In the genomic region with DNA sequence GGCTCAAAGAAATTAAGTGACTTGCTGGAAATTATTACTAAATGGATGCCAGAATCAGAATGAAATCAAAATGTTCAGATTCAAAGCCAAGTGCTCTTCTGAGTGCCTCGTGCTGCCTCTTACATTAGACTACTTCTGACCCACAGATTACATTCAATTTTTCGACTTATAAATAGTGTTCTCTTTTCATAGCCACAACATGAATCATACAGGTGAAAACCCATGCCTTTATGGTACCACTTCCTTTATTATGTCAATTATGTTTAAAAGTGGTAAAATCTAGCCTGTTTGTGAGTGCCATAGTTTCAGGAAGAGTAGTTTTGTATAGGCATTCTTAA, we compare ENCODE assay signal across 12 cellular contexts.
DNase-seq lines count a peak whose midpoint lies in the region; ATAC-seq and TF ChIP-seq lines count a peak whose summit lies in the region.
"Had no signal": no experiment of that assay in that cellular context is flagged by ENCODE, and none has a peak within 500 bp of the region (broad histone marks: within the 10 kb centered on the region; RNA-seq: fewer than 3 reads in every experiment).

No MANE protein-coding gene starts in this region.

- no peaks in the 10 kb centered on the region for H3K9me3 Mint-ChIP-seq in activated naive CD4-positive, alpha-beta T cell treated with anti-CD3 and anti-CD28 coated beads, Interleukin-2, amount 50 U/mL, for 24 hours
- no peaks in the 10 kb centered on the region for H3K9me3 Mint-ChIP-seq in stimulated activated naive CD8-positive, alpha-beta T cell treated with anti-CD3 and anti-CD28 coated beads, Interleukin-15, Interleukin-2, amounts not matched to agents 100 ng/mL and 50 ng/mL, for 24 hours
- no peaks in the 10 kb centered on the region for H3K9me3 Mint-ChIP-seq in WTC11

- H3K27me3 Mint-ChIP-seq in activated naive CD4-positive, alpha-beta T cell treated with anti-CD3 and anti-CD28 coated beads, Interleukin-2, amount 50 U/mL, for 24 hours: no peaks in the 10 kb centered on the region
- peaks cover 3% of the 10 kb centered on the region for H3K27me3 Mint-ChIP-seq in stimulated activated naive CD8-positive, alpha-beta T cell treated with anti-CD3 and anti-CD28 coated beads, Interleukin-15, Interleukin-2, amounts not matched to agents 100 ng/mL and 50 ng/mL, for 24 hours
- H3K27me3 Mint-ChIP-seq in WTC11 (ENCODE audit: low read depth): no peaks in the 10 kb centered on the region

- no peak overlapping the region for H3K18ac ChIP-seq in mesendoderm (ENCODE audit: low read length)

- no peak overlapping the region for H4K5ac ChIP-seq in mesendoderm (ENCODE audit: low read length)

- no peak overlapping the region for H4K8ac ChIP-seq in mesendoderm (ENCODE audit: low read depth, low read length)

- CTCF ChIA-PET in WTC11 (lab: Charles Lee): no interaction called here

- no peak overlapping the region for H3K27ac ChIP-seq in mesendoderm (ENCODE audit: low read depth, low read length)

- no peaks in the 10 kb centered on the region for H3K36me3 ChIP-seq in mesendoderm (ENCODE audit: control insufficient read depth, insufficient read depth, low read length)

- no peak overlapping the region for H3K4me2 ChIP-seq in mesendoderm (ENCODE audit: low read length)

- H3K4me3 ChIP-seq in mesendoderm (ENCODE audit: low read length) (no peak overlapping the region), foreskin fibroblast (ENCODE audit: low read depth in 1 of 2, low read length in 2 of 2) (no peak overlapping the region)

- no peaks in the 10 kb centered on the region for H3K27me3 ChIP-seq in mesendoderm (ENCODE audit: insufficient read depth, low read length, poor library complexity)

- peaks cover 30% of the 10 kb centered on the region for H3K4me1 Mint-ChIP-seq in activated naive CD4-positive, alpha-beta T cell treated with anti-CD3 and anti-CD28 coated beads, Interleukin-2, amount 50 U/mL, for 24 hours
- peaks cover 20% of the 10 kb centered on the region for H3K4me1 Mint-ChIP-seq in stimulated activated naive CD8-positive, alpha-beta T cell treated with anti-CD3 and anti-CD28 coated beads, Interleukin-15, Interleukin-2, amounts not matched to agents 100 ng/mL and 50 ng/mL, for 24 hours (ENCODE audit: low read depth)
- H3K4me1 Mint-ChIP-seq in WTC11: peaks cover 11% of the 10 kb centered on the region

- peak overlapping the region; percentile 67 for H3K4me3 Mint-ChIP-seq in activated naive CD4-positive, alpha-beta T cell treated with anti-CD3 and anti-CD28 coated beads, Interleukin-2, amount 50 U/mL, for 24 hours
- peak overlapping the region; percentile 76 for H3K4me3 Mint-ChIP-seq in stimulated activated naive CD8-positive, alpha-beta T cell treated with anti-CD3 and anti-CD28 coated beads, Interleukin-15, Interleukin-2, amounts not matched to agents 100 ng/mL and 50 ng/mL, for 24 hours
- H3K4me3 Mint-ChIP-seq in WTC11: no peak overlapping the region

- H3K56ac ChIP-seq in mesendoderm (ENCODE audit: low read length): no peak overlapping the region

- H3K9ac ChIP-seq in mesendoderm (ENCODE audit: low read length): no peak overlapping the region

- no peak overlapping the region for H2AK5ac ChIP-seq in mesendoderm (ENCODE audit: low read length)

- POLR2A ChIA-PET in WTC11 (lab: Charles Lee): no interaction called here

- H3K79me1 ChIP-seq in mesendoderm (ENCODE audit: low read length): no peaks in the 10 kb centered on the region

- no peak overlapping the region for H3K23ac ChIP-seq in mesendoderm (ENCODE audit: low read length)

- no peak overlapping the region for H3K4ac ChIP-seq in mesendoderm (ENCODE audit: low read depth, low read length)

- no peaks in the 10 kb centered on the region for H3K79me2 ChIP-seq in mesendoderm (ENCODE audit: control insufficient read depth, insufficient read depth, low read length)

- WGBS in mesendoderm (ENCODE audit: extremely low coverage, insufficient coverage, low lambda C conversion rate): no CpG with 5 or more reads among the region's 2 CpGs

- H2BK15ac ChIP-seq in mesendoderm (replicated peaks; ENCODE audit: low read depth): no peak overlapping the region

- no peak overlapping the region for H2BK5ac ChIP-seq in mesendoderm (ENCODE audit: low read length)

- H2BK120ac ChIP-seq in mesendoderm (ENCODE audit: low read depth, low read length): no peak overlapping the region

- peak overlapping the region; percentile 97 for H3K27ac Mint-ChIP-seq in activated naive CD4-positive, alpha-beta T cell treated with anti-CD3 and anti-CD28 coated beads, Interleukin-2, amount 50 U/mL, for 24 hours
- no peak overlapping the region for H3K27ac Mint-ChIP-seq in stimulated activated naive CD8-positive, alpha-beta T cell treated with anti-CD3 and anti-CD28 coated beads, Interleukin-15, Interleukin-2, amounts not matched to agents 100 ng/mL and 50 ng/mL, for 24 hours
- H3K27ac Mint-ChIP-seq in WTC11: no peak overlapping the region
- H3K27ac Mint-ChIP-seq: CD14-positive monocyte had no signal

- no peaks in the 10 kb centered on the region for H3K4me1 ChIP-seq in mesendoderm (ENCODE audit: control insufficient read depth, low read depth, low read length)

- ATAC-seq in HG02623 (IDR thresholded peaks at IDR 0.05; ENCODE audit: unreplicated experiment) (peak; percentile 34), HG03571 (IDR thresholded peaks at IDR 0.05; ENCODE audit: unreplicated experiment) (peak; percentile 52), WTC11 (no peak)
- ATAC-seq: HCT116 had no signal

- TF ChIP-seq CTCF in WTC11 (IDR thresholded peaks at IDR 0.05) (no peak), foreskin fibroblast (IDR thresholded peaks at IDR 0.05; ENCODE audit: low read depth, low read length) (no peak)

- H3K36me3 Mint-ChIP-seq in activated naive CD4-positive, alpha-beta T cell treated with anti-CD3 and anti-CD28 coated beads, Interleukin-2, amount 50 U/mL, for 24 hours: no peaks in the 10 kb centered on the region
- no peaks in the 10 kb centered on the region for H3K36me3 Mint-ChIP-seq in stimulated activated naive CD8-positive, alpha-beta T cell treated with anti-CD3 and anti-CD28 coated beads, Interleukin-15, Interleukin-2, amounts not matched to agents 100 ng/mL and 50 ng/mL, for 24 hours (ENCODE audit: low read depth)
- H3K36me3 Mint-ChIP-seq in WTC11: no peaks in the 10 kb centered on the region
- H3K36me3 Mint-ChIP-seq: CD14-positive monocyte had no signal

- DNase-seq in activated naive CD4-positive, alpha-beta T cell treated with Interleukin-2 at 50 U/mL for 16 hours: no peak
- DNase-seq in WTC11 (ENCODE audit: low spot score) (no peak), mesendoderm (no peak), foreskin fibroblast (no peak)
- DNase-seq: NCI-H2081 treated with DMSO at 0.1 percent for 48 hours, posterior cingulate gyrus had no signal

TF ChIP-seq in WTC11, 78 proteins besides CTCF, POLR2A, EP300 and RAD21 (continues in another document):
- TF ChIP-seq JAZF1 (CRISPR knock-in tag; IDR thresholded peaks at IDR 0.05): no peak
- TF ChIP-seq ZNF121 (CRISPR knock-in tag; IDR thresholded peaks at IDR 0.05): no peak
- no peak for TF ChIP-seq ZNF416 (CRISPR knock-in tag; IDR thresholded peaks at IDR 0.05)
- TF ChIP-seq, protein P1, sequence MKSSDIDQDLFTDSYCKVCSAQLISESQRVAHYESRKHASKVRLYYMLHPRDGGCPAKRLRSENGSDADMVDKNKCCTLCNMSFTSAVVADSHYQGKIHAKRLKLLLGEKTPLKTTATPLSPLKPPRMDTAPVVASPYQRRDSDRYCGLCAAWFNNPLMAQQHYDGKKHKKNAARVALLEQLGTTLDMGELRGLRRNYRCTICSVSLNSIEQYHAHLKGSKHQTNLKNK (CRISPR knock-in tag; IDR thresholded peaks at IDR 0.05): no peak
- no peak for TF ChIP-seq HMGA2 (CRISPR knock-in tag; IDR thresholded peaks at IDR 0.05)
- TF ChIP-seq, protein P2, sequence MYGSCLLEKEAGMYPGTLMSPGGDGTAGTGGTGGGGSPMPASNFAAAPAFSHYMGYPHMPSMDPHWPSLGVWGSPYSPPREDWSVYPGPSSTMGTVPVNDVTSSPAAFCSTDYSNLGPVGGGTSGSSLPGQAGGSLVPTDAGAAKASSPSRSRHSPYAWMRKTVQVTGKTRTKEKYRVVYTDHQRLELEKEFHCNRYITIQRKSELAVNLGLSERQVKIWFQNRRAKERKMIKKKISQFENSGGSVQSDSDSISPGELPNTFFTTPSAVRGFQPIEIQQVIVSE (CRISPR knock-in tag; IDR thresholded peaks at IDR 0.05; ENCODE audit: borderline replicate concordance): no peak
- TF ChIP-seq, protein P3, sequence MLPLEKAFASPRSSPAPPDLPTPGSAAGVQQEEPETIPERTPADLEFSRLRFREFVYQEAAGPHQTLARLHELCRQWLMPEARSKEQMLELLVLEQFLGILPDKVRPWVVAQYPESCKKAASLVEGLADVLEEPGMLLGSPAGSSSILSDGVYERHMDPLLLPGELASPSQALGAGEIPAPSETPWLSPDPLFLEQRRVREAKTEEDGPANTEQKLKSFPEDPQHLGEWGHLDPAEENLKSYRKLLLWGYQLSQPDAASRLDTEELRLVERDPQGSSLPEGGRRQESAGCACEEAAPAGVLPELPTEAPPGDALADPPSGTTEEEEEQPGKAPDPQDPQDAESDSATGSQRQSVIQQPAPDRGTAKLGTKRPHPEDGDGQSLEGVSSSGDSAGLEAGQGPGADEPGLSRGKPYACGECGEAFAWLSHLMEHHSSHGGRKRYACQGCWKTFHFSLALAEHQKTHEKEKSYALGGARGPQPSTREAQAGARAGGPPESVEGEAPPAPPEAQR (CRISPR knock-in tag; IDR thresholded peaks at IDR 0.05): no peak
- TF ChIP-seq SMAD3 (CRISPR knock-in tag; IDR thresholded peaks at IDR 0.05; ENCODE audit: borderline replicate concordance): no peak
